Comparison of ENCODE assay signal across 33 cellular contexts in genomic region chr7:19816128-19816527, GRCh38. TPM values are rescaled to one million over a fixed set of nuclear protein-coding genes. Genes with fewer than 3 reads are reported as not detected.
"Had no signal": no experiment of that assay in that cellular context is flagged by ENCODE, and none has a peak within 500 bp of the region (broad histone marks: within the 10 kb centered on the region; RNA-seq: fewer than 3 reads in every experiment).

No MANE protein-coding gene starts in this region.

- H3K27ac ChIP-seq: ascending aorta, cardiac muscle cell, VCaP had no signal

- H3K27me3 ChIP-seq: ascending aorta, cardiac muscle cell had no signal

- H3K4me1 ChIP-seq: ascending aorta had no signal

- DNase-seq: activated B cell treated with CpG ODN at 0.5 μM for 24 hours; activated CD4-positive, alpha-beta memory T cell treated with anti-CD3 and anti-CD28 coated beads for 36 hours; activated CD4-positive, alpha-beta T cell treated with anti-CD3 and anti-CD28 coated beads for 4 hours; activated CD4-positive, alpha-beta T cell treated with anti-CD3 and anti-CD28 coated beads, Interleukin-2, amount 10 ng/mL, durations not matched to agents 24 days and 14 days; activated CD4-positive, alpha-beta T cell treated with anti-CD3 and anti-CD28 coated beads, Interleukin-2, amount 50 U/mL, for 1 hour; activated CD4-positive, alpha-beta T cell treated with anti-CD3 and anti-CD28 coated beads, Interleukin-2, amount 50 U/mL, for 4 hours; activated CD4-positive, CD25-positive, alpha-beta regulatory T cell treated with anti-CD3 and anti-CD28 coated beads, Interleukin-2, amount 50 U/mL, for 72 hours; activated CD8-positive, alpha-beta memory T cell treated with anti-CD3 and anti-CD28 coated beads, Interleukin-2, amount 50 U/mL, for 4 hours; activated CD8-positive, alpha-beta T cell treated with anti-CD3 and anti-CD28 coated beads for 36 hours; activated effector memory CD4-positive, alpha-beta T cell treated with anti-CD3 and anti-CD28 coated beads, Interleukin-2, amount 50 U/mL, for 16 hours; activated gamma-delta T cell treated with Interleukin-2 at 50 U/mL for 16 hours; activated naive CD4-positive, alpha-beta T cell; activated naive CD4-positive, alpha-beta T cell treated with anti-CD3 and anti-CD28 coated beads, Interleukin-2, amount 10 ng/mL, durations not matched to agents 7 days and 5 days; activated naive CD8-positive, alpha-beta T cell treated with anti-CD3 and anti-CD28 coated beads, Interleukin-2, amount 10 ng/mL, durations not matched to agents 7 days and 5 days; activated naive CD8-positive, alpha-beta T cell treated with anti-CD3 and anti-CD28 coated beads, Interleukin-2, amount 50 U/mL, for 24 hours; activated T-cell treated with anti-CD3 and anti-CD28 coated beads for 4 hours; activated T-cell treated with anti-CD3 and anti-CD28 coated beads, Interleukin-2, amount 50 U/mL, for 1 hour; activated T-cell treated with anti-CD3 and anti-CD28 coated beads, Interleukin-2, amount 50 U/mL, for 4 hours; activated T-cell treated with anti-CD3 and anti-CD28 coated beads, Interleukin-2, amount 50 U/mL, for 72 hours; amygdala; anterior cingulate cortex; cerebellar nuclear complex; T-helper 2 cell; T-helper 9 cell had no signal

- H3K36me3 ChIP-seq: ascending aorta, cardiac muscle cell had no signal

- FAIRE-seq: bronchial epithelial cell, TTC549 had no signal

- H3K9me3 ChIP-seq: ascending aorta had no signal

- H3K4me3 ChIP-seq: ascending aorta, cardiac muscle cell had no signal

- ATAC-seq: activated CD8-positive, alpha-beta T cell treated with anti-CD3 and anti-CD28 coated beads for 36 hours; activated naive CD8-positive, alpha-beta T cell treated with anti-CD3 and anti-CD28 coated beads, Interleukin-2, amount 50 U/mL, for 24 hours; activated T-cell treated with anti-CD3 and anti-CD28 coated beads, Interleukin-2, amount 50 U/mL, for 4 hours; activated T-cell treated with anti-CD3 and anti-CD28 coated beads, Interleukin-2, amount 50 U/mL, for 72 hours; activated T-helper 17 cell treated with anti-CD3 and anti-CD28 coated beads, Interleukin-2, amount 50 U/mL, for 72 hours had no signal

RNA-seq across cellular contexts. Expression of gene TMEM196, which starts 42.7 kb away (rescaled TPM):
- total RNA-seq: activated B cell treated with CpG ODN at 0.5 μM for 24 hours; activated CD4-positive, alpha-beta memory T cell treated with anti-CD3 and anti-CD28 coated beads for 36 hours; activated CD4-positive, alpha-beta T cell treated with anti-CD3 and anti-CD28 coated beads, Interleukin-2, amount 10 ng/mL, durations not matched to agents 24 days and 14 days; activated CD8-positive, alpha-beta memory T cell treated with anti-CD3 and anti-CD28 coated beads for 36 hours; activated CD8-positive, alpha-beta T cell treated with anti-CD3 and anti-CD28 coated beads for 36 hours; activated naive CD8-positive, alpha-beta T cell treated with anti-CD3 and anti-CD28 coated beads, Interleukin-2, amount 10 ng/mL, durations not matched to agents 7 days and 5 days; activated T-cell treated with anti-CD3 and anti-CD28 coated beads, Interleukin-2, amount 50 U/mL, for 4 hours; activated T-cell treated with anti-CD3 and anti-CD28 coated beads, Interleukin-2, amount 50 U/mL, for 72 hours; activated T-helper 1 cell treated with anti-CD3 and anti-CD28 coated beads, Interleukin-12 subunit alpha, Interleukin-12 subunit beta, Interleukin-2, Interleukin-4 antibody, amounts not matched to agents 30 ng/mL and 10 ng/mL and 1 ng/mL, durations not matched to agents 14 hours and 24 hours and 36 hours; activated T-helper 17 cell treated with anti-CD3 and anti-CD28 coated beads, Interleukin-2, amount 50 U/mL, for 72 hours; ascending aorta; bronchial epithelial cell; cardiac muscle cell; chondrocyte had no signal
- polyA plus RNA-seq: cardiac muscle cell had no signal
